29 cellular contexts compared by ENCODE assay signal in the genomic region with DNA sequence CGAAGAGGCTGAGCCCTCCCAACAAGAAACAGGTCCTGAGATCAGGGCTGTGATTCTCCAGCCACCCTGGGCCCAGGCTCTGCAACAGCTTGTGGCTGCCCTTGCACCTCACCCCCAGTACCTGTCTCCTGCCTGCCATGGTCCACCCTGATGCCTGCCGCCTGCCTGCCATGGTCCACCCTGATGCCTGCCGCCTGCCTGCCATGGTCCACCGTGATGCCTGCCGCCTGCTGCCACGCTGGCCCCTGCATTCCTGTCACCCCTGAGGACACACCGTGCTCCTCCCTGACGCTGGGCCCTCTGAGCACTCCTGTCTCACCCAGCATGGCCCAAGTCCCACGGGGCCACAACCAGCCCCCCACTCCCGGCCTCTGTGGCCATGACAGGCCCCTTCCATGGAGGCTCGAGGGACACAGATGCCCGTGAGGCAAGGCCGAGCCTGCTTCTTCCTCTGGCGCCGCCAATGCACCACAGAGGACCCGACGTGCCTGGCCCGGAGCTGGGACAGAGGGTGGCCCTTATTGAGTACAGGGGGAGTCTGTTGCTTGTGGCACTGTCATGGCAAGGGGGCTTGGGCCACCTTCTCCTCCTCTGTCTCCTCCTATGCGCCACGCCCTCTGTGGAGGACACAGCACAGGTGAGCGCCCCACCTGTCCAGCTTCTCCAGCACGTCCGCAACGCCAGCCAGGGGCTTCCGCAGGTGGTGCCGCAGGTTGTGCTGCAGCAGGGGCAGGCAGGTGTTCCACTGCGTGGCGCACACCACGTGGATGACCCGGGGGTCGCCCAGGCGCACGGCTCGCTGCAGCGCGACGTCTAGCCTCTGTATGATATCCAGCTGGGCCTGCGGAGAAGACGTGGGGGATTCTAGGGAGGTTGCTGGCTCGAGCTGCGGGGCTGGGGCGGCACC. TPM values are rescaled to one million over a fixed set of nuclear protein-coding genes. Genes with fewer than 3 reads are reported as not detected.
"Had no signal": no experiment of that assay in that cellular context is flagged by ENCODE, and none has a peak within 500 bp of the region (broad histone marks: within the 10 kb centered on the region; RNA-seq: fewer than 3 reads in every experiment).

No MANE protein-coding gene starts in this region.

- ATAC-seq: activated CD4-positive, CD25-positive, alpha-beta regulatory T cell treated with anti-CD3 and anti-CD28 coated beads, Interleukin-2, amount 50 U/mL, for 24 hours; gastrocnemius medialis; left lobe of liver; sciatic nerve; stimulated activated effector memory CD8-positive, alpha-beta T cell treated with anti-CD3 and anti-CD28 coated beads, Interleukin-12 subunit alpha, Interleukin-12 subunit beta, amount 100 ng/mL, for 72 hours had no signal

- DNase-seq: activated CD4-positive, alpha-beta T cell treated with anti-CD3 and anti-CD28 coated beads for 48 hours; activated CD4-positive, alpha-beta T cell treated with anti-CD3 and anti-CD28 coated beads, Interleukin-2, amount 50 U/mL, for 48 hours; activated CD8-positive, alpha-beta memory T cell treated with anti-CD3 and anti-CD28 coated beads for 24 hours; activated effector memory CD4-positive, alpha-beta T cell treated with Interleukin-2 at 50 U/mL for 16 hours; activated naive CD4-positive, alpha-beta T cell treated with Interleukin-2 at 50 U/mL for 16 hours; activated naive CD8-positive, alpha-beta T cell treated with anti-CD3 and anti-CD28 coated beads, Interleukin-2, amount 10 ng/mL, durations not matched to agents 7 days and 5 days; cerebellar nuclear complex; effector memory CD4-positive, alpha-beta T cell; gastrocnemius medialis; hippocampal formation; mammary epithelial cell; stimulated activated CD4-positive, alpha-beta T cell treated with anti-CD3 and anti-CD28 coated beads, Interleukin-4, amount 100 ng/mL, for 24 hours; stomach; T-helper 1 cell; thyroid gland; WERI-Rb-1 had no signal

- H3K9me3 ChIP-seq: ascending aorta, gastrocnemius medialis, stomach, thyroid gland, upper lobe of left lung, vagina had no signal

- H3K4me3 ChIP-seq: ascending aorta, cardiac muscle cell, coronary artery, dorsolateral prefrontal cortex, gastrocnemius medialis, skin epidermis, stomach, thyroid gland, upper lobe of left lung, vagina had no signal

- FAIRE-seq: keratinocyte, TTC549 had no signal

- H3K27ac ChIP-seq: ascending aorta, cardiac muscle cell, coronary artery, dorsolateral prefrontal cortex, gastrocnemius medialis, skin epidermis, stomach, thyroid gland, upper lobe of left lung, vagina, WERI-Rb-1 had no signal

- H3K36me3 ChIP-seq: ascending aorta, cardiac muscle cell, gastrocnemius medialis, stomach, thyroid gland, upper lobe of left lung, vagina, WERI-Rb-1 had no signal

- H3K4me1 ChIP-seq: ascending aorta, gastrocnemius medialis, stomach, thyroid gland, upper lobe of left lung, vagina had no signal

- H3K27me3 ChIP-seq: ascending aorta, cardiac muscle cell, dorsolateral prefrontal cortex, thyroid gland, upper lobe of left lung, vagina had no signal

RNA-seq across cellular contexts. Expression of a gene that starts 18.1 kb away (rescaled TPM):
- total RNA-seq: activated naive CD8-positive, alpha-beta T cell treated with anti-CD3 and anti-CD28 coated beads, Interleukin-2, amount 10 ng/mL, durations not matched to agents 7 days and 5 days; ascending aorta; vagina had no signal
- polyA plus RNA-seq: mammary epithelial cell had no signal
